Comparison of ENCODE assay signal across 18 cellular contexts in genomic region chr20:62581308-62581707, GRCh38.
A peak's percentile ranks its signal among the peaks of the same experiment; 100 is the strongest.
DNase-seq lines count a peak whose midpoint lies in the region; ATAC-seq and TF ChIP-seq lines count a peak whose summit lies in the region.
"Had no signal": no experiment of that assay in that cellular context is flagged by ENCODE, and none has a peak within 500 bp of the region (broad histone marks: within the 10 kb centered on the region; RNA-seq: fewer than 3 reads in every experiment).

No MANE protein-coding gene starts in this region.

- peaks cover 30% of the 10 kb centered on the region for H3K4me1 Mint-ChIP-seq in GM23338
- H3K4me1 Mint-ChIP-seq: CD8-positive, alpha-beta memory T cell had no signal

- H3K27ac ChIP-seq in ACC112 (ENCODE audit: low read depth, low read length): no peak overlapping the region
- H3K27ac ChIP-seq in Panc1 (ENCODE audit: low read length): peak overlapping the region; percentile 72
- no peak overlapping the region for H3K27ac ChIP-seq in GM23338 (ENCODE audit: low read depth)
- no peak overlapping the region for H3K27ac ChIP-seq in mesendoderm (ENCODE audit: low read depth, low read length)

- H3K36me3 Mint-ChIP-seq in GM23338 (ENCODE audit: low read depth): no peaks in the 10 kb centered on the region; the same call in 2 of the 3 replicates
- H3K36me3 Mint-ChIP-seq: CD8-positive, alpha-beta memory T cell had no signal

- no peaks in the 10 kb centered on the region for H3F3A ChIP-seq in GM23338 (replicated peaks; ENCODE audit: low read depth)

- no TSS peak for BruUV-seq in Panc1 (replicated peaks; lab: Mats Ljungman, UMichigan)

- H3K9ac ChIP-seq in mesendoderm (ENCODE audit: low read length): no peak overlapping the region

- POLR2A ChIA-PET in Panc1 (lab: Charles Lee): no interaction called here

- no peaks in the 10 kb centered on the region for H3K79me2 ChIP-seq in ACC112 (ENCODE audit: control insufficient read depth, insufficient read depth, low read length, unreplicated experiment)
- no peaks in the 10 kb centered on the region for H3K79me2 ChIP-seq in GM23338 (replicated peaks; ENCODE audit: insufficient read depth)
- H3K79me2 ChIP-seq in mesendoderm (ENCODE audit: control insufficient read depth, insufficient read depth, low read length): no peaks in the 10 kb centered on the region

- no peak for ATAC-seq in left ventricle myocardium superior
- no peak for ATAC-seq in Right ventricle myocardium superior (ENCODE audit: poor library complexity)
- ATAC-seq in Panc1: no peak
- ATAC-seq in GM23338: no peak
- ATAC-seq in HG02884 (IDR thresholded peaks at IDR 0.05; ENCODE audit: unreplicated experiment): no peak
- ATAC-seq: HCT116 had no signal

- intact Hi-C loops in left ventricle myocardium superior (cut with micrococcal nuclease) (no loop called here), Right ventricle myocardium superior (cut with DNase I) (no loop called here), Panc1 (cut with micrococcal nuclease; ENCODE audit: unreplicated experiment) (no loop called here)

- no peak overlapping the region for H4K5ac ChIP-seq in mesendoderm (ENCODE audit: low read length)

- H2AK5ac ChIP-seq in mesendoderm (ENCODE audit: low read length): no peak overlapping the region

- no peak overlapping the region for H3K4me3 Mint-ChIP-seq in GM23338
- H3K4me3 Mint-ChIP-seq: CD4-positive, CD25-positive, alpha-beta regulatory T cell; CD8-positive, alpha-beta memory T cell; HFFc6 had no signal

- H2BK120ac ChIP-seq in mesendoderm (ENCODE audit: low read depth, low read length): no peak overlapping the region

- H3K27ac Mint-ChIP-seq in GM23338: no peak overlapping the region
- H3K27ac Mint-ChIP-seq: CD4-positive, CD25-positive, alpha-beta regulatory T cell; CD8-positive, alpha-beta memory T cell; HFFc6 had no signal

- H3K18ac ChIP-seq in mesendoderm (ENCODE audit: low read length): no peak overlapping the region

- H3K4ac ChIP-seq in mesendoderm (ENCODE audit: low read depth, low read length): no peak overlapping the region

- no peak overlapping the region for H3K56ac ChIP-seq in mesendoderm (ENCODE audit: low read length)

- DNase-seq in left ventricle myocardium superior (peak; percentile 15), Right ventricle myocardium superior (no peak), Panc1 (ENCODE audit: low read depth, low spot score) (no peak), GM23338 (ENCODE audit: low spot score) (no peak), mesendoderm (no peak)
- DNase-seq: 8988T; ACHN; BE2C; C1 segment of cervical spinal cord; Caco-2; CD4-positive, CD25-positive, alpha-beta regulatory T cell; CD8-positive, alpha-beta memory T cell; GOT3; H7; HFFc6 had no signal

- no peak overlapping the region for H2AFZ ChIP-seq in ACC112 (ENCODE audit: low read length, unreplicated experiment)
- H2AFZ ChIP-seq in GM23338: no peak overlapping the region

- no peak overlapping the region for H3K4me2 ChIP-seq in GM23338
- H3K4me2 ChIP-seq in mesendoderm (ENCODE audit: low read length): no peak overlapping the region

- peaks cover 21% of the 10 kb centered on the region for H3K27me3 Mint-ChIP-seq in GM23338 (ENCODE audit: insufficient read depth, low read depth, poor library complexity)

- H3K9me3 Mint-ChIP-seq in GM23338: no peaks in the 10 kb centered on the region; the same call in 2 of the 3 replicates
- H3K9me3 Mint-ChIP-seq: HFFc6 had no signal

- no peak overlapping the region for H3K23ac ChIP-seq in mesendoderm (ENCODE audit: low read length)

- H3K9me2 ChIP-seq in GM23338 (ENCODE audit: insufficient read depth): no peaks in the 10 kb centered on the region

- in situ Hi-C loops in Panc1 (cut with HindIII; ENCODE audit: low pct_unique_long_range_greater_than_20kb, low sequenced_read_pairs): no loop called here

- H3K36me3 ChIP-seq in ACC112 (ENCODE audit: insufficient read depth, low read length): no peaks in the 10 kb centered on the region
- H3K36me3 ChIP-seq in Panc1 (ENCODE audit: control insufficient read depth, insufficient read depth, low read length): no peaks in the 10 kb centered on the region
- no peaks in the 10 kb centered on the region for H3K36me3 ChIP-seq in GM23338 (ENCODE audit: insufficient read depth)
- H3K36me3 ChIP-seq in mesendoderm (ENCODE audit: control insufficient read depth, insufficient read depth, low read length): no peaks in the 10 kb centered on the region
- H3K36me3 ChIP-seq: BE2C had no signal

- H3K4me3 ChIP-seq in ACC112 (ENCODE audit: low read depth, low read length): peak overlapping the region; percentile 9; the same call in 1 of the 2 replicates
- peak overlapping the region in 1 of 2 experiments; percentile 35; a peak in 2 of 4 replicates for H3K4me3 ChIP-seq in Panc1 (ENCODE audit: low read depth in 2 of 2, low read length in 2 of 2)
- H3K4me3 ChIP-seq in GM23338: no peak overlapping the region
- H3K4me3 ChIP-seq in mesendoderm (ENCODE audit: low read length): no peak overlapping the region

- H3K27me3 ChIP-seq in ACC112 (ENCODE audit: insufficient read depth, low read length): peaks cover 79% of the 10 kb centered on the region
- H3K27me3 ChIP-seq in Panc1 (ENCODE audit: control insufficient read depth, insufficient read depth, low read length): no peaks in the 10 kb centered on the region
- H3K27me3 ChIP-seq in GM23338 (ENCODE audit: insufficient read depth): no peaks in the 10 kb centered on the region
- no peaks in the 10 kb centered on the region for H3K27me3 ChIP-seq in mesendoderm (ENCODE audit: insufficient read depth, low read length, poor library complexity)
- H3K27me3 ChIP-seq: BE2C had no signal

- no CpG with 5 or more reads among the region's 23 CpGs for WGBS in mesendoderm (ENCODE audit: extremely low coverage, insufficient coverage, low lambda C conversion rate)

- H3K79me1 ChIP-seq in mesendoderm (ENCODE audit: low read length): no peaks in the 10 kb centered on the region

- CTCF ChIA-PET in Panc1 (lab: Charles Lee): interaction anchor here (0.9 kb wide), 1 partner anchor 87 kb away, joined by 7 read pairs; no protein-coding TSS in a partner anchor

- no peaks in the 10 kb centered on the region for H4K20me1 ChIP-seq in GM23338 (replicated peaks; ENCODE audit: insufficient read depth)

- peaks cover 4% of the 10 kb centered on the region for H3K4me1 ChIP-seq in ACC112 (ENCODE audit: control insufficient read depth, insufficient read depth, low read length, unreplicated experiment)
- peaks cover 48% of the 10 kb centered on the region for H3K4me1 ChIP-seq in Panc1 (ENCODE audit: control insufficient read depth, insufficient read depth, low read length)
- H3K4me1 ChIP-seq in GM23338 (ENCODE audit: insufficient read depth): peaks cover 9% of the 10 kb centered on the region; the same call in 1 of the 2 replicates
- no peaks in the 10 kb centered on the region for H3K4me1 ChIP-seq in mesendoderm (ENCODE audit: control insufficient read depth, low read depth, low read length)
- H3K4me1 ChIP-seq: BE2C, Caco-2 had no signal

- no peak overlapping the region for H4K8ac ChIP-seq in mesendoderm (ENCODE audit: low read depth, low read length)

- no peak overlapping the region for H2BK15ac ChIP-seq in mesendoderm (replicated peaks; ENCODE audit: low read depth)

- TF ChIP-seq CTCF in Panc1 (IDR thresholded peaks at IDR 0.05): no peak
- TF ChIP-seq CTCF in GM23338 (conservative IDR thresholded peaks at IDR 0.05; ENCODE audit: low read depth in 2 of 2): no peak

- no peak overlapping the region for H2BK5ac ChIP-seq in mesendoderm (ENCODE audit: low read length)

- H3K9me3 ChIP-seq in Panc1 (ENCODE audit: control insufficient read depth, insufficient read depth, low read depth, low read length): no peaks in the 10 kb centered on the region
- H3K9me3 ChIP-seq: BE2C, Caco-2 had no signal

TF ChIP-seq in GM23338, 12 proteins besides CTCF, POLR2A, EP300 and RAD21 (continues in another document):
- TF ChIP-seq ZNF114 (CRISPR knock-in tag; IDR thresholded peaks at IDR 0.05): no peak
- TF ChIP-seq NANOG (IDR thresholded peaks at IDR 0.05; ENCODE audit: borderline replicate concordance): no peak
- no peak for TF ChIP-seq ETS1 (IDR thresholded peaks at IDR 0.05)
- no peak for TF ChIP-seq STAT1 (IDR thresholded peaks at IDR 0.05; ENCODE audit: unreplicated experiment)
- no peak for TF ChIP-seq REST (IDR thresholded peaks at IDR 0.05; ENCODE audit: unreplicated experiment)
- TF ChIP-seq POLR2AphosphoS5 (IDR thresholded peaks at IDR 0.05; ENCODE audit: low read depth): no peak
- no peak for TF ChIP-seq ZNF331 (CRISPR knock-in tag; IDR thresholded peaks at IDR 0.05; ENCODE audit: low read depth)
- no peak for TF ChIP-seq JUNB (IDR thresholded peaks at IDR 0.05; ENCODE audit: unreplicated experiment)
